ENCODE assay signal across 27 cellular contexts in genomic region chr10:8981277-8981676, GRCh38.
"Had no signal": no experiment of that assay in that cellular context is flagged by ENCODE, and none has a peak within 500 bp of the region (broad histone marks: within the 10 kb centered on the region; RNA-seq: fewer than 3 reads in every experiment).

No MANE protein-coding gene starts in this region.

- ATAC-seq: activated CD8-positive, alpha-beta memory T cell treated with anti-CD3 and anti-CD28 coated beads, Interleukin-2, amount 10 ng/mL, durations not matched to agents 7 days and 5 days; activated T-helper 17 cell treated with anti-CD3 and anti-CD28 coated beads, Interleukin-2, amount 50 U/mL, for 72 hours; body of pancreas; effector memory CD8-positive, alpha-beta T cell; foreskin keratinocyte; gastrocnemius medialis; heart left ventricle had no signal

- H3K9me3 Mint-ChIP-seq: activated naive CD4-positive, alpha-beta T cell treated with anti-CD3 and anti-CD28 coated beads for 36 hours; activated naive CD4-positive, alpha-beta T cell treated with anti-CD3 and anti-CD28 coated beads, Interleukin-2, amount 50 U/mL, for 24 hours; activated T-cell treated with anti-CD3 and anti-CD28 coated beads, Interleukin-2, amount 50 U/mL, for 4 hours; activated T-helper 17 cell treated with anti-CD3 and anti-CD28 coated beads, Interleukin-2, amount 50 U/mL, for 72 hours; effector memory CD8-positive, alpha-beta T cell had no signal

- H3K4me3 Mint-ChIP-seq: activated CD8-positive, alpha-beta memory T cell treated with anti-CD3 and anti-CD28 coated beads, Interleukin-2, amount 10 ng/mL, durations not matched to agents 7 days and 5 days; activated naive CD4-positive, alpha-beta T cell treated with anti-CD3 and anti-CD28 coated beads for 36 hours; activated naive CD4-positive, alpha-beta T cell treated with anti-CD3 and anti-CD28 coated beads, Interleukin-2, amount 50 U/mL, for 24 hours; activated T-cell treated with anti-CD3 and anti-CD28 coated beads, Interleukin-2, amount 50 U/mL, for 4 hours; activated T-helper 17 cell treated with anti-CD3 and anti-CD28 coated beads, Interleukin-2, amount 50 U/mL, for 72 hours; effector memory CD8-positive, alpha-beta T cell had no signal

- H3K27ac Mint-ChIP-seq: activated CD8-positive, alpha-beta memory T cell treated with anti-CD3 and anti-CD28 coated beads, Interleukin-2, amount 10 ng/mL, durations not matched to agents 7 days and 5 days; activated naive CD4-positive, alpha-beta T cell treated with anti-CD3 and anti-CD28 coated beads for 36 hours; activated naive CD4-positive, alpha-beta T cell treated with anti-CD3 and anti-CD28 coated beads, Interleukin-2, amount 50 U/mL, for 24 hours; activated T-helper 17 cell treated with anti-CD3 and anti-CD28 coated beads, Interleukin-2, amount 50 U/mL, for 72 hours; effector memory CD8-positive, alpha-beta T cell had no signal

- H3K4me1 Mint-ChIP-seq: activated CD8-positive, alpha-beta memory T cell treated with anti-CD3 and anti-CD28 coated beads, Interleukin-2, amount 10 ng/mL, durations not matched to agents 7 days and 5 days; activated naive CD4-positive, alpha-beta T cell treated with anti-CD3 and anti-CD28 coated beads, Interleukin-2, amount 50 U/mL, for 24 hours; activated T-helper 17 cell treated with anti-CD3 and anti-CD28 coated beads, Interleukin-2, amount 50 U/mL, for 72 hours had no signal

- H3K36me3 Mint-ChIP-seq: activated CD8-positive, alpha-beta memory T cell treated with anti-CD3 and anti-CD28 coated beads, Interleukin-2, amount 10 ng/mL, durations not matched to agents 7 days and 5 days; activated naive CD4-positive, alpha-beta T cell treated with anti-CD3 and anti-CD28 coated beads, Interleukin-2, amount 50 U/mL, for 24 hours had no signal

- H3K27me3 Mint-ChIP-seq: activated CD8-positive, alpha-beta memory T cell treated with anti-CD3 and anti-CD28 coated beads, Interleukin-2, amount 10 ng/mL, durations not matched to agents 7 days and 5 days; activated naive CD4-positive, alpha-beta T cell treated with anti-CD3 and anti-CD28 coated beads, Interleukin-2, amount 50 U/mL, for 24 hours had no signal

- DNase-seq: activated CD4-positive, alpha-beta T cell treated with anti-CD3 and anti-CD28 coated beads for 4 hours; activated CD4-positive, alpha-beta T cell treated with anti-CD3 and anti-CD28 coated beads, Interleukin-2, amount 50 U/mL, for 1 hour; activated CD4-positive, alpha-beta T cell treated with anti-CD3 and anti-CD28 coated beads, Interleukin-2, amount 50 U/mL, for 48 hours; activated CD4-positive, CD25-positive, alpha-beta regulatory T cell; activated CD4-positive, CD25-positive, alpha-beta regulatory T cell treated with anti-CD3 and anti-CD28 coated beads, Interleukin-2, amount 50 U/mL, for 72 hours; activated CD8-positive, alpha-beta memory T cell treated with anti-CD3 and anti-CD28 coated beads, Interleukin-2, amount 10 ng/mL, durations not matched to agents 7 days and 5 days; activated CD8-positive, alpha-beta memory T cell treated with anti-CD3 and anti-CD28 coated beads, Interleukin-2, amount 50 U/mL, for 4 hours; activated effector memory CD4-positive, alpha-beta T cell treated with anti-CD3 and anti-CD28 coated beads, Interleukin-2, amount 50 U/mL, for 16 hours; activated naive CD4-positive, alpha-beta T cell treated with anti-CD3 and anti-CD28 coated beads for 36 hours; activated T-cell treated with anti-CD3 and anti-CD28 coated beads, Interleukin-2, amount 50 U/mL, for 4 hours; adrenal gland; amygdala; aorta; body of pancreas; caudate nucleus; cortex of kidney; dermis blood vessel endothelial cell; effector CD4-positive, alpha-beta T cell; effector memory CD8-positive, alpha-beta T cell; erythroblast; foreskin keratinocyte; gastrocnemius medialis; glutamatergic neuron; heart left ventricle; T-helper 2 cell had no signal
